ENCODE assay signal across 8 cellular contexts in the genomic region with DNA sequence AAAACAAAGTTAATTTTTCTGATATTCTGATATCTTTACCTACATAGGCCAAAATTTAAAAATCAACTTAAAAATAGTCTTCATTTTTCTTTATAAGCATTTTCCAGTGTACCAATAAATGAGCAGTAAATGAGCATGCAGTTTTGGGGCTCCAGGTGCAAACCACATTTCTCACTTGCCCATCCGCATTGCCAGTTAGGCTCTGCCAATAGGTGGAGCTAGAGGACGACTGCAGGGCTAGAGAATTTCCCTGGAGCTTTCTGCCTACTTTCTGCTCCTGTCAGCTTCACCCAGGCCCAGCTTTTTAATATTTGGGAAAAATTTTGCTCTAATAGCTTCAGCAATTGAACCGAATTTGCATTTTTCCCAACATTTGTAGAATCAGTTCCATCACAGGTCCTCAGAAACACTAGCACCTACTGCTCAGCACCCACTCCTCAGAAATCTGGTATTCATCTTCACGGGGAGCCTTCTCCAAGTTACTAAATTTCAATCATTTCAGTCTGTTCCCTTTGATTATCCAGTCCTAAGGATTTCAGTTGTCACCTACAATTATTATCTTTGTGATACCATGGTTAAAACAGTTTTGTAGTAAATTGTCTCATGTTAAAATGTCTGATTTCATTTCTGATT.
DNase-seq lines count a peak whose midpoint lies in the region; ATAC-seq and TF ChIP-seq lines count a peak whose summit lies in the region.

No MANE protein-coding gene starts in this region.

- H3K4me3 ChIP-seq in brain microvascular endothelial cell (ENCODE audit: low read depth, low read length) = no peak overlapping the region

- H3K36me3 ChIP-seq in brain microvascular endothelial cell (replicated peaks) = no peaks in the 10 kb centered on the region

- no peak overlapping the region for H3K27ac ChIP-seq in brain microvascular endothelial cell

- peak; percentile 100 for TF ChIP-seq CTCF in brain microvascular endothelial cell (IDR thresholded peaks at IDR 0.05; ENCODE audit: low read depth, low read length, missing control alignments)

- in situ Hi-C loops in G401 (cut with HindIII; ENCODE audit: low sequenced_read_pairs) (no loop called here), brain microvascular endothelial cell (cut with HindIII; ENCODE audit: low pct_ligation_motif_present, low sequenced_read_pairs) (no loop called here)

- no peaks in the 10 kb centered on the region for H3K27me3 ChIP-seq in brain microvascular endothelial cell (replicated peaks)

- DNase-seq in G401 (ENCODE audit: low spot score) (peak; percentile 21), HK-2 (ENCODE audit: unreplicated experiment) (peak; percentile 21), T follicular helper cell (ENCODE audit: low read depth) (peak; percentile 14), brain microvascular endothelial cell (peak; percentile 41), kidney glomerular epithelial cell (lab: John Stamatoyannopoulos, UW) (peak; percentile 4), NCI-H774 (lab: John Stamatoyannopoulos, UW) (no peak)
- DNase-seq in stimulated activated CD8-positive, alpha-beta memory T cell treated with anti-CD3 and anti-CD28 coated beads, Interleukin-12 subunit alpha, Interleukin-12 subunit beta, amount 100 ng/mL, for 24 hours (ENCODE audit: extremely low read depth) = peak; percentile 5

- ATAC-seq in GM19468 (IDR thresholded peaks at IDR 0.05; ENCODE audit: extremely low read depth, unreplicated experiment) = peak; percentile 34
